16 cellular contexts compared by ENCODE assay signal in genomic region chr7:8360564-8361153, GRCh38.
DNase-seq lines count a peak whose midpoint lies in the region; ATAC-seq, FAIRE-seq and TF ChIP-seq lines count a peak whose summit lies in the region.
"Had no signal": no experiment of that assay in that cellular context is flagged by ENCODE, and none has a peak within 500 bp of the region (broad histone marks: within the 10 kb centered on the region; RNA-seq: fewer than 3 reads in every experiment).

No MANE protein-coding gene starts in this region.

- no peak overlapping the region for H3K4me3 Mint-ChIP-seq in type B pancreatic cell

- DNase-seq in GM12878 (ENCODE audit: low read depth, low spot score) (no peak), type B pancreatic cell (ENCODE audit: extremely low spot score, unreplicated experiment) (no peak), NCI-H2171 treated with DMSO at 0.1 percent for 48 hours (lab: John Stamatoyannopoulos, UW) (no peak), germinal center (ENCODE audit: low spot score) (no peak)
- DNase-seq in stimulated activated CD4-positive, alpha-beta T cell treated with anti-CD3 and anti-CD28 coated beads, Interleukin-2, amount 100 ng/mL, for 48 hours, result no peak
- DNase-seq: NCI-H1048, NCI-H1436 treated with DMSO at 0.1 percent for 48 hours, NCI-H2081, NCI-H510A had no signal

- TF ChIP-seq CTCF in GM12878 (IDR thresholded peaks at IDR 0.05 in 2 of 3, conservative IDR thresholded peaks at IDR 0.05 in 1 of 3; ENCODE audit: control insufficient read depth in 2 of 3, extremely low read depth in 1 of 3, insufficient read depth in 1 of 3, low read depth in 3 of 3, low read length in 3 of 3), result no peak
- no peak for TF ChIP-seq CTCF in type B pancreatic cell (conservative IDR thresholded peaks at IDR 0.05)

- WGBS in GM12878 (ENCODE audit: insufficient coverage, insufficient replicate concordance, low lambda C conversion rate, missing lambda C conversion rate), result 0% methylated on average over 1 of the region's 1 CpG

- TF ChIP-seq RAD21 in GM12878 (IDR thresholded peaks at IDR 0.05; ENCODE audit: insufficient read depth, low read depth, low read length), result no peak

- no peak overlapping the region for H3K27ac ChIP-seq in GM12878 (ENCODE audit: control insufficient read depth, insufficient read depth)
- H3K27ac ChIP-seq: C4-2B had no signal

- no peak overlapping the region for H3K9ac ChIP-seq in GM12878 (ENCODE audit: control insufficient read depth, insufficient read depth, low read length)

- no peaks in the 10 kb centered on the region for H3K9me3 ChIP-seq in GM12878 (replicated peaks; ENCODE audit: control insufficient read depth, insufficient read depth, low read length)

- no peaks in the 10 kb centered on the region for H3K79me2 ChIP-seq in GM12878 (ENCODE audit: control insufficient read depth, insufficient read depth, low read length)

- RAD21 ChIA-PET in GM12878 (lab: Charles Lee; ENCODE audit: unreplicated experiment), result no interaction called here

- ATAC-seq in GM18502 (IDR thresholded peaks at IDR 0.05; ENCODE audit: poor library complexity, unreplicated experiment) (peak; percentile 53), HG02885 (IDR thresholded peaks at IDR 0.05; ENCODE audit: poor library complexity, unreplicated experiment) (peak; percentile 38), GM12878 (peak; percentile 64)
- ATAC-seq: Panc1, Right ventricle myocardium inferior had no signal

- TF ChIP-seq POLR2A in GM12878 (IDR thresholded peaks at IDR 0.05; ENCODE audit: low read depth, low read length), result no peak

- no peak overlapping the region for H3K4me2 ChIP-seq in GM12878 (ENCODE audit: control insufficient read depth, insufficient read depth)

- no peaks in the 10 kb centered on the region for H3K4me1 ChIP-seq in GM12878 (ENCODE audit: control insufficient read depth, insufficient read depth, low read length)

- H3K36me3 ChIP-seq in GM12878 (ENCODE audit: control insufficient read depth in 2 of 2, insufficient read depth in 2 of 2, low read length in 1 of 2), result no peaks in the 10 kb centered on the region

- in situ Hi-C loops in GM12878 (cut with MboI), result no loop called here

- POLR2A ChIA-PET in GM12878 (lab: Charles Lee), result interaction anchor here (0.5 kb wide), 1 partner anchor 24 kb away, joined by 4 read pairs; no protein-coding TSS in a partner anchor

- no peaks in the 10 kb centered on the region for H3K27me3 Mint-ChIP-seq in type B pancreatic cell

- H3K4me1 Mint-ChIP-seq in type B pancreatic cell (ENCODE audit: unreplicated experiment), result no peaks in the 10 kb centered on the region

- no peaks in the 10 kb centered on the region for H4K20me1 ChIP-seq in GM12878 (ENCODE audit: control insufficient read depth, insufficient read depth)

- H3K9me3 Mint-ChIP-seq in type B pancreatic cell, result no peaks in the 10 kb centered on the region

- no peaks in the 10 kb centered on the region for H3K27me3 ChIP-seq in GM12878 (replicated peaks in 1 of 2; ENCODE audit: control insufficient read depth in 2 of 2, insufficient read depth in 2 of 2, low read length in 1 of 2)

- H2AFZ ChIP-seq in GM12878 (ENCODE audit: control insufficient read depth, low read depth, low read length), result no peak overlapping the region

- BruUV-seq in GM12878 (replicated peaks; lab: Mats Ljungman, UMichigan), result no TSS peak

- no peak overlapping the region for H3K4me3 ChIP-seq in GM12878

- intact Hi-C loops in GM12878 (cut with micrococcal nuclease; ENCODE audit: unreplicated experiment), result no loop called here

- H3K27ac Mint-ChIP-seq in type B pancreatic cell, result peak overlapping the region; percentile 3

- no peak for FAIRE-seq in GM12878 (lab: Jason Lieb, UNC)
- FAIRE-seq: GM18507, H54 had no signal

- TF ChIP-seq EP300 in GM12878 (IDR thresholded peaks at IDR 0.05; ENCODE audit: borderline replicate concordance in 1 of 2, control insufficient read depth in 1 of 2, low read depth in 2 of 2, low read length in 2 of 2), result no peak

- SMC1A ChIA-PET in GM12878 (lab: Charles Lee; ENCODE audit: uncharacterized antibody, unreplicated experiment), result interaction anchor here (0.7 to 1.9 kb wide), 5 partner anchors 11 to 327 kb away, joined by 3 to 6 read pairs (median 5); no protein-coding TSS in a partner anchor

- CTCF ChIA-PET in GM12878 (lab: Yijun Ruan, JAX), result interaction anchor here (0.9 to 1.3 kb wide), 2 partner anchors 9 to 11 kb away, joined by 3 to 4 read pairs; no protein-coding TSS in a partner anchor

- H3K36me3 Mint-ChIP-seq in type B pancreatic cell, result no peaks in the 10 kb centered on the region

TF ChIP-seq in GM12878, 131 proteins besides CTCF, POLR2A, EP300 and RAD21:
- TF ChIP-seq IKZF1 (conservative IDR thresholded peaks at IDR 0.05) (no peak), HSF1 (IDR thresholded peaks at IDR 0.05; ENCODE audit: low read depth, low read length) (no peak), NR2F1 (conservative IDR thresholded peaks at IDR 0.05) (0 out of 2 replicates have a peak, but pooled peaks have one; percentile 17), MTA2 (IDR thresholded peaks at IDR 0.05; ENCODE audit: low read depth) (peak; percentile 54; the same call in 1 of the 2 replicates), IRF4 (IDR thresholded peaks at IDR 0.05; ENCODE audit: low read depth, low read length) (no peak)
TF ChIP-seq in GM12878: peak in this region for 2.
